Comparison of ENCODE assay signal across 9 cellular contexts in the genomic region with DNA sequence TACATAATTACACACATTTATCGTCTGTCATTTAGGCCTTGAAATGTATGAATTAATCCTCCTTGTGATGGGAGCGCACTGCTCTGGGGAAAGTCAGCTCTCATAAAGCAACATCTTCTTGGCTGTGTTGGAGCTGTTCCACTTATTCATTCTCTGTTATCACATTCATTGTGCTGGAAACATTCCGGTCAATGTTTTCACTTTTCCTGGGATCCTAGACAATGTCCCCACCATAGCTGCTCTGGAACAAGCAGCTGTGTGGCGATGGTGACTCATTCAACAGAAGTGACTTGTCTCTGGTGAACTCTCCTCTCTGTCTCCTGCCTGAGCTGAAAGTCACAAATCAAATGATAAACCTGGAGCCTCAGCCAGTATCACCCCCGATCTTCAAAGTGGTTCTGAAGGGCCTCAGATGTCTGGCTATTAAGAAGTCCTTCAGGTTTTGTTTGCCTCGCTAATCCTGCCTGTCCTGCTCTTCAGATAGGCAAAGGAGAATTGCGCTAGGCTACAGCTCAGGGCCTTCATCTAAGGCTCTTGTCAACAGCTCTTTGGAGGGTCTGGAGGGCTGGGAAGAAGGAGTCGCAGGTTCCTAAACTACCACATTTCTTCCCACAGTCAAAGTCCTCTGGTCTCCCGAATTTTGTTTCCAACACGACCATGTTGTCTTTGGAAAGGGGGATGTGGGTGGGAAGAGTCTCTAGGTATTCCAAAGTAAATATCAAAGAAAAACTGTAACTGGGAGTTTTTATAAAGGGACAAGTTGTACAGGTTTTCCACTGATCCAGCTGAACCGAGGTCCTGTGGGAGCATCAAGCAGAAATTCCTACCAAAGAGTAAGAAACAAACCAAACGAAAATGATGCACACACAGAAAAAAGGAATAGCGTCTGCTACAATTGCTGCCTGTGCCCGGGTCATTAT. TPM values are rescaled to one million over a fixed set of nuclear protein-coding genes. Genes with fewer than 3 reads are reported as not detected.
DNase-seq lines count a peak whose midpoint lies in the region; ATAC-seq and TF ChIP-seq lines count a peak whose summit lies in the region.
"Had no signal": no experiment of that assay in that cellular context is flagged by ENCODE, and none has a peak within 500 bp of the region (broad histone marks: within the 10 kb centered on the region; RNA-seq: fewer than 3 reads in every experiment).

No MANE protein-coding gene starts in this region.

- no peaks in the 10 kb centered on the region for H3K27me3 ChIP-seq in heart left ventricle
- H3K27me3 ChIP-seq: BLaER1 treated with 17β-estradiol and CSF1 and Interleukin-3, amounts not matched to agents 10 nM and 100 nM had no signal

- intact Hi-C loops in activated CD4-positive, alpha-beta T cell treated with anti-CD3 and anti-CD28 coated beads, Interleukin-2, amount 10 ng/mL, durations not matched to agents 24 days and 14 days (cut with micrococcal nuclease): loop anchor here (5.0 kb wide), 4 partner anchors 68 to 288 kb away; no protein-coding TSS in a partner anchor
- intact Hi-C loops in heart left ventricle (cut with DNase I): no loop called here

- H3K36me3 ChIP-seq in heart left ventricle: no peaks in the 10 kb centered on the region
- H3K36me3 ChIP-seq: BLaER1 treated with 17β-estradiol and CSF1 and Interleukin-3, amounts not matched to agents 10 nM and 100 nM had no signal

- ATAC-seq in activated CD8-positive, alpha-beta T cell treated with anti-CD3 and anti-CD28 coated beads, Interleukin-2, amount 10 ng/mL, durations not matched to agents 7 days and 5 days: no peak
- peak; percentile 81 to 91 (median 89) for ATAC-seq in heart left ventricle
- ATAC-seq in HG02588 (IDR thresholded peaks at IDR 0.05; ENCODE audit: unreplicated experiment): no peak
- no peak for ATAC-seq in GM21619 (IDR thresholded peaks at IDR 0.05; ENCODE audit: unreplicated experiment)
- ATAC-seq in GM19023 (IDR thresholded peaks at IDR 0.05; ENCODE audit: unreplicated experiment): no peak

- peak; percentile 63 for DNase-seq in activated CD4-positive, alpha-beta T cell treated with anti-CD3 and anti-CD28 coated beads, Interleukin-2, amount 10 ng/mL, durations not matched to agents 24 days and 14 days
- no peak for DNase-seq in activated CD4-positive, alpha-beta T cell treated with anti-CD3 and anti-CD28 coated beads, Interleukin-2, amount 50 U/mL, for 4 hours
- DNase-seq in activated CD8-positive, alpha-beta T cell treated with anti-CD3 and anti-CD28 coated beads, Interleukin-2, amount 10 ng/mL, durations not matched to agents 7 days and 5 days: no peak
- DNase-seq in heart left ventricle: peak in 1 of 5 donors; percentile 58
- peak; percentile 4 for DNase-seq in stimulated activated CD8-positive, alpha-beta memory T cell treated with anti-CD3 and anti-CD28 coated beads, Interleukin-4, amount 100 ng/mL, for 48 hours

- CTCF ChIA-PET in activated CD8-positive, alpha-beta T cell treated with anti-CD3 and anti-CD28 coated beads, Interleukin-2, amount 10 ng/mL, durations not matched to agents 7 days and 5 days (lab: Charles Lee): interaction anchor here (1.3 to 1.6 kb wide), 2 partner anchors 21 to 26 kb away, joined by 4 read pairs; no protein-coding TSS in a partner anchor

- TF ChIP-seq CTCF in heart left ventricle (IDR thresholded peaks at IDR 0.05): no peak

- H3K27ac ChIP-seq in heart left ventricle: peak overlapping the region; percentile 14 to 88 (median 64)
- H3K27ac ChIP-seq: BLaER1 treated with 17β-estradiol and CSF1 and Interleukin-3, amounts not matched to agents 10 nM and 100 nM had no signal

- no peaks in the 10 kb centered on the region for H3K9me3 ChIP-seq in heart left ventricle

- no peak for TF ChIP-seq POLR2A in heart left ventricle (IDR thresholded peaks at IDR 0.05)

- WGBS in heart left ventricle, 4 donors: 65 to 75% (median 68%) methylated on average over 14 of the region's 14 CpGs

- H3K4me1 ChIP-seq in heart left ventricle: peaks cover 0 to 59% (median 22%) of the 10 kb centered on the region in 12 donors

- peak overlapping the region; percentile 100 for H3K27ac Mint-ChIP-seq in activated CD4-positive, alpha-beta T cell treated with anti-CD3 and anti-CD28 coated beads, Interleukin-2, amount 10 ng/mL, durations not matched to agents 24 days and 14 days
- peak overlapping the region; percentile 32 for H3K27ac Mint-ChIP-seq in activated CD8-positive, alpha-beta T cell treated with anti-CD3 and anti-CD28 coated beads, Interleukin-2, amount 10 ng/mL, durations not matched to agents 7 days and 5 days

- H3K4me1 Mint-ChIP-seq in activated CD4-positive, alpha-beta T cell treated with anti-CD3 and anti-CD28 coated beads, Interleukin-2, amount 10 ng/mL, durations not matched to agents 24 days and 14 days: peaks cover 56% of the 10 kb centered on the region
- H3K4me1 Mint-ChIP-seq in activated CD8-positive, alpha-beta T cell treated with anti-CD3 and anti-CD28 coated beads, Interleukin-2, amount 10 ng/mL, durations not matched to agents 7 days and 5 days (ENCODE audit: low read depth): peaks cover 53% of the 10 kb centered on the region

- no peak overlapping the region for H3K4me3 Mint-ChIP-seq in activated CD4-positive, alpha-beta T cell treated with anti-CD3 and anti-CD28 coated beads, Interleukin-2, amount 10 ng/mL, durations not matched to agents 24 days and 14 days
- H3K4me3 Mint-ChIP-seq in activated CD8-positive, alpha-beta T cell treated with anti-CD3 and anti-CD28 coated beads, Interleukin-2, amount 10 ng/mL, durations not matched to agents 7 days and 5 days: no peak overlapping the region

- POLR2A ChIA-PET in activated CD8-positive, alpha-beta T cell treated with anti-CD3 and anti-CD28 coated beads, Interleukin-2, amount 10 ng/mL, durations not matched to agents 7 days and 5 days (lab: Charles Lee): interaction anchor here (0.6 to 6.0 kb wide), 7 partner anchors 10 to 202 kb away, joined by 3 to 154 read pairs (median 7); a partner anchor contains a TSS

- H3K27me3 Mint-ChIP-seq in activated CD4-positive, alpha-beta T cell treated with anti-CD3 and anti-CD28 coated beads, Interleukin-2, amount 10 ng/mL, durations not matched to agents 24 days and 14 days: no peaks in the 10 kb centered on the region
- H3K27me3 Mint-ChIP-seq in activated CD8-positive, alpha-beta T cell treated with anti-CD3 and anti-CD28 coated beads, Interleukin-2, amount 10 ng/mL, durations not matched to agents 7 days and 5 days (ENCODE audit: low read depth): no peaks in the 10 kb centered on the region

- peaks cover 4% of the 10 kb centered on the region for H3K9me3 Mint-ChIP-seq in activated CD4-positive, alpha-beta T cell treated with anti-CD3 and anti-CD28 coated beads, Interleukin-2, amount 10 ng/mL, durations not matched to agents 24 days and 14 days
- H3K9me3 Mint-ChIP-seq in activated CD8-positive, alpha-beta T cell treated with anti-CD3 and anti-CD28 coated beads, Interleukin-2, amount 10 ng/mL, durations not matched to agents 7 days and 5 days (ENCODE audit: insufficient read depth): no peaks in the 10 kb centered on the region

- H3K36me3 Mint-ChIP-seq in activated CD4-positive, alpha-beta T cell treated with anti-CD3 and anti-CD28 coated beads, Interleukin-2, amount 10 ng/mL, durations not matched to agents 24 days and 14 days (ENCODE audit: low read depth): peaks cover 7% of the 10 kb centered on the region
- peaks cover under 1% of the 10 kb centered on the region for H3K36me3 Mint-ChIP-seq in activated CD8-positive, alpha-beta T cell treated with anti-CD3 and anti-CD28 coated beads, Interleukin-2, amount 10 ng/mL, durations not matched to agents 7 days and 5 days (ENCODE audit: low read depth)

- no peak overlapping the region for H3K4me3 ChIP-seq in heart left ventricle
- H3K4me3 ChIP-seq: BLaER1 treated with 17β-estradiol and CSF1 and Interleukin-3, amounts not matched to agents 10 nM and 100 nM had no signal

RNA-seq across cellular contexts. Expression of a gene that starts 29.3 kb away (rescaled TPM):
- total RNA-seq in activated CD4-positive, alpha-beta T cell treated with anti-CD3 and anti-CD28 coated beads, Interleukin-2, amount 10 ng/mL, durations not matched to agents 24 days and 14 days: 116 and 127 TPM in 2 replicates
- 100 to 1,000 TPM; 208 to 215 TPM for total RNA-seq in activated CD8-positive, alpha-beta T cell treated with anti-CD3 and anti-CD28 coated beads, Interleukin-2, amount 10 ng/mL, durations not matched to agents 7 days and 5 days
- total RNA-seq in heart left ventricle: 100 to 1,000 TPM in 1 of 9 donors, 10 to 100 TPM in 8; 22.6 to 106 (median 52.2) TPM
- 10 to 100 TPM; 15.2 to 66.2 TPM for polyA plus RNA-seq in heart left ventricle

Comparison
In these comparisons a context has a peak if more than half of its experiments do, and no peak if none do; other contexts are left out.
1. DNase-seq: peak in activated CD4-positive, alpha-beta T cell treated with anti-CD3 and anti-CD28 coated beads, Interleukin-2, amount 10 ng/mL, durations not matched to agents 24 days and 14 days (single experiment) and stimulated activated CD8-positive, alpha-beta memory T cell treated with anti-CD3 and anti-CD28 coated beads, Interleukin-4, amount 100 ng/mL, for 48 hours (single experiment); none in activated CD4-positive, alpha-beta T cell treated with anti-CD3 and anti-CD28 coated beads, Interleukin-2, amount 50 U/mL, for 4 hours (0 of 2) and activated CD8-positive, alpha-beta T cell treated with anti-CD3 and anti-CD28 coated beads, Interleukin-2, amount 10 ng/mL, durations not matched to agents 7 days and 5 days (single experiment).
2. ATAC-seq: peak in heart left ventricle (4 of 4); none in activated CD8-positive, alpha-beta T cell treated with anti-CD3 and anti-CD28 coated beads, Interleukin-2, amount 10 ng/mL, durations not matched to agents 7 days and 5 days (single experiment), HG02588 (single experiment), GM21619 (single experiment) and GM19023 (single experiment).